11 cellular contexts compared by ENCODE assay signal in the genomic region with DNA sequence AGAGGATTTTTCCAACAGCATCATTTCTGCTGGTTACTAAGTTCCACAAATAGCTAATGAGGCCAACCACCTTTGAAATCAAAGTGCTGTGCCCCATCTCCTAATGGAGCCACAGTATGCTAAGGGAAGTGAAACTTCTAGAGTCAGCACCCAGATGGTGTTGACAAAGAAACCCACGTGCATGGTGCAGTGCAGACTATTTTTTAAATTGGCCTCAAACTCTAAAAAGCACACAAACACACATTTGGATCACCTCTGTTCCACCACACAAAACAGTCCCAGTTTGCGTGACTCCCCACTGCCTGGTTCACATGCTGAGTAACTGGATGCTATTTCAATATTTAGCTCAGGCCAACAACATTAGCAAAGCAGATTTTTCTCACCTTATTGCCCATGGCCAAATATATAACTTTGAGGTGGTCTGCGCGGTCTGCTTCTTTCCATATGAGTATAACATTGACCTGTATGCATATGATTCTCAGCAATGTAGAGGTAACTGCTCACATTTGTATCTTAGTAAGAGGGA.
DNase-seq lines count a peak whose midpoint lies in the region; ATAC-seq, FAIRE-seq and TF ChIP-seq lines count a peak whose summit lies in the region.
"Had no signal": no experiment of that assay in that cellular context is flagged by ENCODE, and none has a peak within 500 bp of the region (broad histone marks: within the 10 kb centered on the region; RNA-seq: fewer than 3 reads in every experiment).

No MANE protein-coding gene starts in this region.

- POLR2A ChIA-PET in RWPE1 (lab: Yijun Ruan, JAX; ENCODE audit: low non-redundant PET): no interaction called here

- FAIRE-seq in GM18507 (lab: Jason Lieb, UNC) (peak; percentile 87), RCC 7860 (lab: Jason Lieb, UNC) (no peak)

- no peaks in the 10 kb centered on the region for H3K4me1 Mint-ChIP-seq in effector memory CD8-positive, alpha-beta T cell (ENCODE audit: low read depth in 2 of 2)

- no peak overlapping the region for H3K27ac Mint-ChIP-seq in effector memory CD8-positive, alpha-beta T cell

- H3K27ac ChIP-seq in RWPE1: no peak overlapping the region

- no peaks in the 10 kb centered on the region for H3K27me3 Mint-ChIP-seq in effector memory CD8-positive, alpha-beta T cell

- H3K9me3 Mint-ChIP-seq in effector memory CD8-positive, alpha-beta T cell: peaks cover 0 to 3% of the 10 kb centered on the region in 2 donors

- no peak overlapping the region for H3K4me3 Mint-ChIP-seq in effector memory CD8-positive, alpha-beta T cell

- CTCF ChIA-PET in RWPE1 (lab: Yijun Ruan, JAX): no interaction called here

- DNase-seq in GM18507 (ENCODE audit: extremely low spot score, insufficient read length, low read depth): no peak
- no peak for DNase-seq in effector memory CD8-positive, alpha-beta T cell
- no peak for DNase-seq in RCC 7860 (ENCODE audit: low spot score)
- no peak for DNase-seq in hippocampal formation (lab: John Stamatoyannopoulos, UW)
- no peak for DNase-seq in activated CD8-positive, alpha-beta memory T cell treated with anti-CD3 and anti-CD28 coated beads for 24 hours
- DNase-seq in RWPE1 (ENCODE audit: low spot score): no peak
- DNase-seq: activated CD4-positive, alpha-beta T cell treated with anti-CD3 and anti-CD28 coated beads for 1 hour; Calu3; NCI-H524 had no signal

- no peaks in the 10 kb centered on the region for H3K36me3 Mint-ChIP-seq in effector memory CD8-positive, alpha-beta T cell (ENCODE audit: insufficient read depth)

- ATAC-seq in GM21526 (IDR thresholded peaks at IDR 0.05; ENCODE audit: low FRiP score, unreplicated experiment) (peak; percentile 99), HG03175 (IDR thresholded peaks at IDR 0.05; ENCODE audit: unreplicated experiment) (peak; percentile 96)
- ATAC-seq in effector memory CD8-positive, alpha-beta T cell (replicated peaks): peak; percentile 22

- no peak for TF ChIP-seq CTCF in RWPE1 (conservative IDR thresholded peaks at IDR 0.05; ENCODE audit: low read depth)

Comparison
In these comparisons a context has a peak if more than half of its experiments do, and no peak if none do; other contexts are left out.
1. ATAC-seq: peak in every context shown above with its lines; median percentile 99 in GM21526; 96 in HG03175; 22 in effector memory CD8-positive, alpha-beta T cell.